1 cellular context compared by ENCODE assay signal in the genomic region with DNA sequence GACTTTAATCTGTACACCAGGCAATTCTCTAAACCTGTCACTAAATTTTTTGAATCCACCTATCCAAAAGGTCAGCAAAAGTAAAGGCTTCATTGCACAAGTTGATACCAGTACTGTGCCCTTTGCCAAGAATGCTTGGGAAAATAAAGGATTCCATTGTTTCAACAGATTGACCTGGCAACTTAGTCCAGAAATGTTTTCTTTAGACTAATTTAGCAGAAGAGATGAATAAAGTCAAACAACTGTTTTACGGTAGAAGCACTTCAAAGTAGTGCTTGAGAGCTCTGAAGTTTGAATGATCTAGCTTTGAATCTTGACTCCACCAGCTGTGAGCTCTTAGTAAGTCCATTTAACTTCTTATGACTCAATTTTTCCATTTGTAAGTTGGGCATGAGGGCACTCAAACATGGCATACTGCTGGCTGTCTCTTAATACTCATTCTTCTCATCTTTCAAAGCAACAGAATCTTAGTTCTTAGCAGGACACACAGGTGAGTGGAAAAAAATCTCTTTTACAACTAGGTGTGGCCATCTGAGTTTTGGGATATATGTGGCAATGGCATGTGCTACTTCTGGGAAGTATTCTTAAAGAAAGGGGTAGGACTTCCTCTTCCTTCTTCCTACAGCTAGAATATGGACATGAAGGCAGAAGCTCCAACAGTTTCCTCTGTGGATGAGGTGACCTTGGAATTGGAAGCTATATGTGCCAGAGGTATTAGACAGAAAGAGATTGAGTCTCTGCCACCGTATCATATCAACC.
TF ChIP-seq lines count a peak whose summit lies in the region.

No MANE protein-coding gene starts in this region.

TF ChIP-seq in SK-N-SH, 30 proteins besides CTCF, POLR2A, EP300 and RAD21 (continued from another document):
- TF ChIP-seq REST (IDR thresholded peaks at IDR 0.05; ENCODE audit: low read depth, low read length) (no peak), TAF1 (IDR thresholded peaks at IDR 0.05; ENCODE audit: borderline replicate concordance, low read depth, low read length) (no peak), MXI1 (IDR thresholded peaks at IDR 0.05; ENCODE audit: low read depth, low read length) (no peak), JUND (IDR thresholded peaks at IDR 0.05) (no peak), FOXM1 (IDR thresholded peaks at IDR 0.05; ENCODE audit: low read depth) (no peak), FOXJ3 (CRISPR knock-in tag; IDR thresholded peaks at IDR 0.05) (no peak), POLR2AphosphoS5 (IDR thresholded peaks at IDR 0.05; ENCODE audit: low read depth, low read length) (no peak), CHD2 (IDR thresholded peaks at IDR 0.05; ENCODE audit: low read length, partially characterized antibody) (no peak), RFX5 (IDR thresholded peaks at IDR 0.05; ENCODE audit: low read length) (no peak), NFIC (IDR thresholded peaks at IDR 0.05; ENCODE audit: borderline replicate concordance) (no peak), GATA2 (CRISPR knock-in tag; IDR thresholded peaks at IDR 0.05) (no peak)
- TF ChIP-seq, protein P1, sequence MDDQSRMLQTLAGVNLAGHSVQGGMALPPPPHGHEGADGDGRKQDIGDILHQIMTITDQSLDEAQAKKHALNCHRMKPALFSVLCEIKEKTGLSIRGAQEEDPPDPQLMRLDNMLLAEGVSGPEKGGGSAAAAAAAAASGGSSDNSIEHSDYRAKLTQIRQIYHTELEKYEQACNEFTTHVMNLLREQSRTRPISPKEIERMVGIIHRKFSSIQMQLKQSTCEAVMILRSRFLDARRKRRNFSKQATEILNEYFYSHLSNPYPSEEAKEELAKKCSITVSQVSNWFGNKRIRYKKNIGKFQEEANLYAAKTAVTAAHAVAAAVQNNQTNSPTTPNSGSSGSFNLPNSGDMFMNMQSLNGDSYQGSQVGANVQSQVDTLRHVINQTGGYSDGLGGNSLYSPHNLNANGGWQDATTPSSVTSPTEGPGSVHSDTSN (IDR thresholded peaks at IDR 0.05) = no peak
